Comparison of ENCODE assay signal across 26 cellular contexts in genomic region chr12:97609957-97610356, GRCh38.
"Had no signal": no experiment of that assay in that cellular context is flagged by ENCODE, and none has a peak within 500 bp of the region (broad histone marks: within the 10 kb centered on the region; RNA-seq: fewer than 3 reads in every experiment).

No MANE protein-coding gene starts in this region.

- H3K4me3 Mint-ChIP-seq: activated CD4-positive, alpha-beta memory T cell treated with anti-CD3 and anti-CD28 coated beads, Interleukin-2, amount 10 ng/mL, durations not matched to agents 7 days and 5 days; activated CD4-positive, alpha-beta T cell treated with anti-CD3 and anti-CD28 coated beads, Interleukin-2, amount 10 ng/mL, durations not matched to agents 24 days and 14 days; activated T-cell treated with anti-CD3 and anti-CD28 coated beads, Interleukin-2, amount 50 U/mL, for 24 hours; T-helper 17 cell had no signal

- H3K27me3 Mint-ChIP-seq: activated CD4-positive, alpha-beta memory T cell treated with anti-CD3 and anti-CD28 coated beads, Interleukin-2, amount 10 ng/mL, durations not matched to agents 7 days and 5 days; activated T-cell treated with anti-CD3 and anti-CD28 coated beads, Interleukin-2, amount 50 U/mL, for 24 hours; T-helper 17 cell had no signal

- H3K4me1 ChIP-seq: breast epithelium, left ventricle myocardium inferior, pancreas, spleen, tibial nerve had no signal

- H3K9me3 ChIP-seq: breast epithelium, pancreas had no signal

- H3K27ac Mint-ChIP-seq: activated CD4-positive, alpha-beta memory T cell treated with anti-CD3 and anti-CD28 coated beads, Interleukin-2, amount 10 ng/mL, durations not matched to agents 7 days and 5 days; activated CD4-positive, alpha-beta T cell treated with anti-CD3 and anti-CD28 coated beads, Interleukin-2, amount 10 ng/mL, durations not matched to agents 24 days and 14 days; activated T-cell treated with anti-CD3 and anti-CD28 coated beads, Interleukin-2, amount 50 U/mL, for 24 hours; nephron; T-helper 17 cell had no signal

- H3K27ac ChIP-seq: breast epithelium, left ventricle myocardium inferior, pancreas, spleen, tibial nerve, WERI-Rb-1 had no signal

- ATAC-seq: esophagus mucosa, pancreas, right cardiac atrium, T-helper 17 cell had no signal

- DNase-seq: activated CD4-positive, alpha-beta memory T cell treated with anti-CD3 and anti-CD28 coated beads, Interleukin-2, amount 10 ng/mL, durations not matched to agents 7 days and 5 days; activated CD4-positive, alpha-beta T cell treated with anti-CD3 and anti-CD28 coated beads, Interleukin-2, amount 10 ng/mL, durations not matched to agents 24 days and 14 days; activated CD4-positive, CD25-positive, alpha-beta regulatory T cell treated with anti-CD3 and anti-CD28 coated beads, Interleukin-2, amount 50 U/mL, for 72 hours; activated CD8-positive, alpha-beta memory T cell treated with anti-CD3 and anti-CD28 coated beads, Interleukin-2, amount 50 U/mL, for 48 hours; activated gamma-delta T cell; activated naive CD4-positive, alpha-beta T cell treated with anti-CD3 and anti-CD28 coated beads, Interleukin-2, amount 50 U/mL, for 16 hours; activated T-cell treated with anti-CD3 and anti-CD28 coated beads, Interleukin-2, amount 50 U/mL, for 24 hours; amniotic stem cell; central memory CD4-positive, alpha-beta T cell; foreskin fibroblast; head of caudate nucleus; hippocampal formation; left ventricle myocardium inferior; nucleus accumbens; pancreas; right cardiac atrium; spleen; stimulated activated naive CD4-positive, alpha-beta T cell treated with Interleukin-2 at 50 U/mL for 16 hours; T-helper 17 cell; T1000; WERI-Rb-1 had no signal

- H3K27me3 ChIP-seq: breast epithelium, pancreas, tibial nerve had no signal

- H3K4me1 Mint-ChIP-seq: activated CD4-positive, alpha-beta memory T cell treated with anti-CD3 and anti-CD28 coated beads, Interleukin-2, amount 10 ng/mL, durations not matched to agents 7 days and 5 days; activated CD4-positive, alpha-beta T cell treated with anti-CD3 and anti-CD28 coated beads, Interleukin-2, amount 10 ng/mL, durations not matched to agents 24 days and 14 days; nephron; T-helper 17 cell had no signal

- H3K36me3 ChIP-seq: breast epithelium, left ventricle myocardium inferior, pancreas, spleen, tibial nerve, WERI-Rb-1 had no signal

- H3K4me3 ChIP-seq: breast epithelium, left ventricle myocardium inferior, lung, pancreas, spleen, tibial nerve had no signal

- H3K9me3 Mint-ChIP-seq: activated CD4-positive, alpha-beta memory T cell treated with anti-CD3 and anti-CD28 coated beads, Interleukin-2, amount 10 ng/mL, durations not matched to agents 7 days and 5 days had no signal
